In the genomic region with DNA sequence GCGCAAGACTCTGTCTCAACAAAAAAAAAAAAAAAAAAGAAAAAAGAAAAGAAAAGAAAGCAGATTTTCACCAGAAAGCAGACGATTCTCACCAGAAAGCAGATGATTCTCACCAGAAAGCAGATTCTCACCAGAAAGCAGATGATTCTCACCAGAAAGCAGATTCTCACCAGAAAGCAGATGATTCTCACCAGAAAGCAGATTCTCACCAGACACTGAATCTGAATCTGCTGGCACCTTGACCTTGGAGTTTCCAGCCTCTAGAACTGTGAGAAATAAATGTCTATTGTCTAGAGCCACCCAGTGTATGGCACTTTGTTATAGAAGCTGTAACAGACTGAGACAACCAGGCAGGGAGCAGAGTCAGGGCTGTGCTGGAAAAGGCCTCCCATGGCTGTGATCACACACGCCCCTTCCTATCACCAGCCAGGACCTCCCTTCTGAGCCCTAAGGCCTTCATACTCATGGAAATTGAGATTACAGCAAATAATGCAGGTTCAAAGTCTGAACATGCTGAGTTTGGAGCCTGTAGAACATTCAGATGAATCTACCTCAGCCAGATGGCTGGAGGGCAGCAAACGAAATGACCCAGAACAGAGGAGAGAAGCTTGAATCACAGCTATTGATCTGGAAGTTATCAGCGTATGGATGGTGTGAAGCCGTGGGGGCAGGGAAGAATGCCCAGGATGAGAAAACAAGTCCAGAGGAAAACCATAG, we compare ENCODE assay signal across 1 cellular context.
A peak's percentile ranks its signal among the peaks of the same experiment; 100 is the strongest.
TF ChIP-seq lines count a peak whose summit lies in the region.

No MANE protein-coding gene starts in this region.

TF ChIP-seq in HepG2, 621 proteins besides CTCF, POLR2A, EP300 and RAD21 (continued from another document and continues in another):
- TF ChIP-seq, protein P1, sequence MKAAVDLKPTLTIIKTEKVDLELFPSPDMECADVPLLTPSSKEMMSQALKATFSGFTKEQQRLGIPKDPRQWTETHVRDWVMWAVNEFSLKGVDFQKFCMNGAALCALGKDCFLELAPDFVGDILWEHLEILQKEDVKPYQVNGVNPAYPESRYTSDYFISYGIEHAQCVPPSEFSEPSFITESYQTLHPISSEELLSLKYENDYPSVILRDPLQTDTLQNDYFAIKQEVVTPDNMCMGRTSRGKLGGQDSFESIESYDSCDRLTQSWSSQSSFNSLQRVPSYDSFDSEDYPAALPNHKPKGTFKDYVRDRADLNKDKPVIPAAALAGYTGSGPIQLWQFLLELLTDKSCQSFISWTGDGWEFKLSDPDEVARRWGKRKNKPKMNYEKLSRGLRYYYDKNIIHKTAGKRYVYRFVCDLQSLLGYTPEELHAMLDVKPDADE (CRISPR knock-in tag; IDR thresholded peaks at IDR 0.05), result no peak
- TF ChIP-seq NONO (IDR thresholded peaks at IDR 0.05), result no peak
- TF ChIP-seq NONO (CRISPR knock-in tag; conservative IDR thresholded peaks at IDR 0.05), result 0 out of 2 replicates have a peak, but pooled peaks have one; percentile 53
- TF ChIP-seq, protein P2, sequence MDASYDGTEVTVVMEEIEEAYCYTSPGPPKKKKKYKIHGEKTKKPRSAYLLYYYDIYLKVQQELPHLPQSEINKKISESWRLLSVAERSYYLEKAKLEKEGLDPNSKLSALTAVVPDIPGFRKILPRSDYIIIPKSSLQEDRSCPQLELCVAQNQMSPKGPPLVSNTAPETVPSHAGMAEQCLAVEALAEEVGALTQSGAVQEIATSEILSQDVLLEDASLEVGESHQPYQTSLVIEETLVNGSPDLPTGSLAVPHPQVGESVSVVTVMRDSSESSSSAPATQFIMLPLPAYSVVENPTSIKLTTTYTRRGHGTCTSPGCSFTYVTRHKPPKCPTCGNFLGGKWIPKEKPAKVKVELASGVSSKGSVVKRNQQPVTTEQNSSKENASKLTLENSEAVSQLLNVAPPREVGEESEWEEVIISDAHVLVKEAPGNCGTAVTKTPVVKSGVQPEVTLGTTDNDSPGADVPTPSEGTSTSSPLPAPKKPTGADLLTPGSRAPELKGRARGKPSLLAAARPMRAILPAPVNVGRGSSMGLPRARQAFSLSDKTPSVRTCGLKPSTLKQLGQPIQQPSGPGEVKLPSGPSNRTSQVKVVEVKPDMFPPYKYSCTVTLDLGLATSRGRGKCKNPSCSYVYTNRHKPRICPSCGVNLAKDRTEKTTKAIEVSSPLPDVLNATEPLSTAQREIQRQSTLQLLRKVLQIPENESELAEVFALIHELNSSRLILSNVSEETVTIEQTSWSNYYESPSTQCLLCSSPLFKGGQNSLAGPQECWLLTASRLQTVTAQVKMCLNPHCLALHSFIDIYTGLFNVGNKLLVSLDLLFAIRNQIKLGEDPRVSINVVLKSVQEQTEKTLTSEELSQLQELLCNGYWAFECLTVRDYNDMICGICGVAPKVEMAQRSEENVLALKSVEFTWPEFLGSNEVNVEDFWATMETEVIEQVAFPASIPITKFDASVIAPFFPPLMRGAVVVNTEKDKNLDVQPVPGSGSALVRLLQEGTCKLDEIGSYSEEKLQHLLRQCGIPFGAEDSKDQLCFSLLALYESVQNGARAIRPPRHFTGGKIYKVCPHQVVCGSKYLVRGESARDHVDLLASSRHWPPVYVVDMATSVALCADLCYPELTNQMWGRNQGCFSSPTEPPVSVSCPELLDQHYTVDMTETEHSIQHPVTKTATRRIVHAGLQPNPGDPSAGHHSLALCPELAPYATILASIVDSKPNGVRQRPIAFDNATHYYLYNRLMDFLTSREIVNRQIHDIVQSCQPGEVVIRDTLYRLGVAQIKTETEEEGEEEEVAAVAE (CRISPR knock-in tag; IDR thresholded peaks at IDR 0.05; ENCODE audit: borderline replicate concordance), result peak; percentile 27; the same call in 1 of the 2 replicates
- TF ChIP-seq GFI1 (CRISPR knock-in tag; IDR thresholded peaks at IDR 0.05; ENCODE audit: borderline replicate concordance), result peak; percentile 67; the same call in 1 of the 2 replicates
- TF ChIP-seq, protein P3, sequence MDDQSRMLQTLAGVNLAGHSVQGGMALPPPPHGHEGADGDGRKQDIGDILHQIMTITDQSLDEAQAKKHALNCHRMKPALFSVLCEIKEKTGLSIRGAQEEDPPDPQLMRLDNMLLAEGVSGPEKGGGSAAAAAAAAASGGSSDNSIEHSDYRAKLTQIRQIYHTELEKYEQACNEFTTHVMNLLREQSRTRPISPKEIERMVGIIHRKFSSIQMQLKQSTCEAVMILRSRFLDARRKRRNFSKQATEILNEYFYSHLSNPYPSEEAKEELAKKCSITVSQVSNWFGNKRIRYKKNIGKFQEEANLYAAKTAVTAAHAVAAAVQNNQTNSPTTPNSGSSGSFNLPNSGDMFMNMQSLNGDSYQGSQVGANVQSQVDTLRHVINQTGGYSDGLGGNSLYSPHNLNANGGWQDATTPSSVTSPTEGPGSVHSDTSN (CRISPR knock-in tag; IDR thresholded peaks at IDR 0.05; ENCODE audit: borderline replicate concordance), result no peak
- peak; percentile 18 for TF ChIP-seq RARA (CRISPR knock-in tag; IDR thresholded peaks at IDR 0.05)
- TF ChIP-seq ZNF841 (CRISPR knock-in tag; IDR thresholded peaks at IDR 0.05; ENCODE audit: borderline replicate concordance), result no peak
- peak; percentile 93 for TF ChIP-seq HNF4A (CRISPR knock-in tag; IDR thresholded peaks at IDR 0.05)
- 0 out of 2 replicates have a peak, but pooled peaks have one; percentile 21 for TF ChIP-seq CBX5 (CRISPR knock-in tag; IDR thresholded peaks at IDR 0.05; ENCODE audit: borderline replicate concordance)
- 0 out of 2 replicates have a peak, but pooled peaks have one; percentile 8 for TF ChIP-seq ZNF564 (CRISPR knock-in tag; IDR thresholded peaks at IDR 0.05)
- TF ChIP-seq ZKSCAN8 (CRISPR knock-in tag; IDR thresholded peaks at IDR 0.05; ENCODE audit: borderline replicate concordance), result 0 out of 2 replicates have a peak, but pooled peaks have one; percentile 65
- TF ChIP-seq, protein P4, sequence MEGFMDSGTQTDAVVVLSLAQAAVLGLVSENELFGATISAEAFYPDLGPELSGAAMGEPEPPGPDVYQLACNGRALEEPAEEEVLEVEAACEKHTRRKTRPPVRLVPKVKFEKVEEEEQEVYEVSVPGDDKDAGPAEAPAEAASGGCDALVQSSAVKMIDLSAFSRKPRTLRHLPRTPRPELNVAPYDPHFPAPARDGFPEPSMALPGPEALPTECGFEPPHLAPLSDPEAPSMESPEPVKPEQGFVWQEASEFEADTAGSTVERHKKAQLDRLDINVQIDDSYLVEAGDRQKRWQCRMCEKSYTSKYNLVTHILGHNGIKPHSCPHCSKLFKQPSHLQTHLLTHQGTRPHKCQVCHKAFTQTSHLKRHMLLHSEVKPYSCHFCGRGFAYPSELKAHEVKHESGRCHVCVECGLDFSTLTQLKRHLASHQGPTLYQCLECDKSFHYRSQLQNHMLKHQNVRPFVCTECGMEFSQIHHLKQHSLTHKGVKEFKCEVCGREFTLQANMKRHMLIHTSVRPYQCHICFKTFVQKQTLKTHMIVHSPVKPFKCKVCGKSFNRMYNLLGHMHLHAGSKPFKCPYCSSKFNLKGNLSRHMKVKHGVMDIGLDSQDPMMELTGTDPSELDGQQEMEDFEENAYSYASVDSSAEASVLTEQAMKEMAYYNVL (CRISPR knock-in tag; IDR thresholded peaks at IDR 0.05; ENCODE audit: borderline replicate concordance), result peak; percentile 30; the same call in 1 of the 2 replicates
- TF ChIP-seq, protein P5, sequence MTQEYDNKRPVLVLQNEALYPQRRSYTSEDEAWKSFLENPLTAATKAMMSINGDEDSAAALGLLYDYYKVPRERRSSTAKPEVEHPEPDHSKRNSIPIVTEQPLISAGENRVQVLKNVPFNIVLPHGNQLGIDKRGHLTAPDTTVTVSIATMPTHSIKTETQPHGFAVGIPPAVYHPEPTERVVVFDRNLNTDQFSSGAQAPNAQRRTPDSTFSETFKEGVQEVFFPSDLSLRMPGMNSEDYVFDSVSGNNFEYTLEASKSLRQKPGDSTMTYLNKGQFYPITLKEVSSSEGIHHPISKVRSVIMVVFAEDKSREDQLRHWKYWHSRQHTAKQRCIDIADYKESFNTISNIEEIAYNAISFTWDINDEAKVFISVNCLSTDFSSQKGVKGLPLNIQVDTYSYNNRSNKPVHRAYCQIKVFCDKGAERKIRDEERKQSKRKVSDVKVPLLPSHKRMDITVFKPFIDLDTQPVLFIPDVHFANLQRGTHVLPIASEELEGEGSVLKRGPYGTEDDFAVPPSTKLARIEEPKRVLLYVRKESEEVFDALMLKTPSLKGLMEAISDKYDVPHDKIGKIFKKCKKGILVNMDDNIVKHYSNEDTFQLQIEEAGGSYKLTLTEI (CRISPR knock-in tag; conservative IDR thresholded peaks at IDR 0.05), result no peak
- TF ChIP-seq STAG1 (CRISPR knock-in tag; IDR thresholded peaks at IDR 0.05), result peak; percentile 6; the same call in 1 of the 2 replicates
- no peak for TF ChIP-seq LCORL (IDR thresholded peaks at IDR 0.05)
- TF ChIP-seq LCORL (CRISPR knock-in tag; IDR thresholded peaks at IDR 0.05), result no peak
- TF ChIP-seq REPIN1 (CRISPR knock-in tag; IDR thresholded peaks at IDR 0.05; ENCODE audit: borderline replicate concordance, low read depth), result peak; percentile 40; the same call in 1 of the 2 replicates
- TF ChIP-seq, protein P6, sequence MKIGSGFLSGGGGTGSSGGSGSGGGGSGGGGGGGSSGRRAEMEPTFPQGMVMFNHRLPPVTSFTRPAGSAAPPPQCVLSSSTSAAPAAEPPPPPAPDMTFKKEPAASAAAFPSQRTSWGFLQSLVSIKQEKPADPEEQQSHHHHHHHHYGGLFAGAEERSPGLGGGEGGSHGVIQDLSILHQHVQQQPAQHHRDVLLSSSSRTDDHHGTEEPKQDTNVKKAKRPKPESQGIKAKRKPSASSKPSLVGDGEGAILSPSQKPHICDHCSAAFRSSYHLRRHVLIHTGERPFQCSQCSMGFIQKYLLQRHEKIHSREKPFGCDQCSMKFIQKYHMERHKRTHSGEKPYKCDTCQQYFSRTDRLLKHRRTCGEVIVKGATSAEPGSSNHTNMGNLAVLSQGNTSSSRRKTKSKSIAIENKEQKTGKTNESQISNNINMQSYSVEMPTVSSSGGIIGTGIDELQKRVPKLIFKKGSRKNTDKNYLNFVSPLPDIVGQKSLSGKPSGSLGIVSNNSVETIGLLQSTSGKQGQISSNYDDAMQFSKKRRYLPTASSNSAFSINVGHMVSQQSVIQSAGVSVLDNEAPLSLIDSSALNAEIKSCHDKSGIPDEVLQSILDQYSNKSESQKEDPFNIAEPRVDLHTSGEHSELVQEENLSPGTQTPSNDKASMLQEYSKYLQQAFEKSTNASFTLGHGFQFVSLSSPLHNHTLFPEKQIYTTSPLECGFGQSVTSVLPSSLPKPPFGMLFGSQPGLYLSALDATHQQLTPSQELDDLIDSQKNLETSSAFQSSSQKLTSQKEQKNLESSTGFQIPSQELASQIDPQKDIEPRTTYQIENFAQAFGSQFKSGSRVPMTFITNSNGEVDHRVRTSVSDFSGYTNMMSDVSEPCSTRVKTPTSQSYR (CRISPR knock-in tag; IDR thresholded peaks at IDR 0.05; ENCODE audit: borderline replicate concordance), result peak; percentile 79; the same call in 1 of the 2 replicates
- TF ChIP-seq ZNF256 (CRISPR knock-in tag; conservative IDR thresholded peaks at IDR 0.05), result 0 out of 2 replicates have a peak, but pooled peaks have one; percentile 6
- TF ChIP-seq ZSCAN25 (CRISPR knock-in tag; IDR thresholded peaks at IDR 0.05), result peak; percentile 52; the same call in 1 of the 2 replicates
- TF ChIP-seq ZMYM2 (CRISPR knock-in tag; IDR thresholded peaks at IDR 0.05), result 0 out of 2 replicates have a peak, but pooled peaks have one; percentile 15
- TF ChIP-seq, protein P7, sequence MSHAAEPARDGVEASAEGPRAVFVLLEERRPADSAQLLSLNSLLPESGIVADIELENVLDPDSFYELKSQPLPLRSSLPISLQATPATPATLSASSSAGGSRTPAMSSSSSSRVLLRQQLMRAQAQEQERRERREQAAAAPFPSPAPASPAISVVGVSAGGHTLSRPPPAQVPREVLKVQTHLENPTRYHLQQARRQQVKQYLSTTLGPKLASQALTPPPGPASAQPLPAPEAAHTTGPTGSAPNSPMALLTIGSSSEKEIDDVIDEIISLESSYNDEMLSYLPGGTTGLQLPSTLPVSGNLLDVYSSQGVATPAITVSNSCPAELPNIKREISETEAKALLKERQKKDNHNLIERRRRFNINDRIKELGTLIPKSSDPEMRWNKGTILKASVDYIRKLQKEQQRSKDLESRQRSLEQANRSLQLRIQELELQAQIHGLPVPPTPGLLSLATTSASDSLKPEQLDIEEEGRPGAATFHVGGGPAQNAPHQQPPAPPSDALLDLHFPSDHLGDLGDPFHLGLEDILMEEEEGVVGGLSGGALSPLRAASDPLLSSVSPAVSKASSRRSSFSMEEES (CRISPR knock-in tag; IDR thresholded peaks at IDR 0.05), result 0 out of 2 replicates have a peak, but pooled peaks have one; percentile 28
- TF ChIP-seq, protein P8, sequence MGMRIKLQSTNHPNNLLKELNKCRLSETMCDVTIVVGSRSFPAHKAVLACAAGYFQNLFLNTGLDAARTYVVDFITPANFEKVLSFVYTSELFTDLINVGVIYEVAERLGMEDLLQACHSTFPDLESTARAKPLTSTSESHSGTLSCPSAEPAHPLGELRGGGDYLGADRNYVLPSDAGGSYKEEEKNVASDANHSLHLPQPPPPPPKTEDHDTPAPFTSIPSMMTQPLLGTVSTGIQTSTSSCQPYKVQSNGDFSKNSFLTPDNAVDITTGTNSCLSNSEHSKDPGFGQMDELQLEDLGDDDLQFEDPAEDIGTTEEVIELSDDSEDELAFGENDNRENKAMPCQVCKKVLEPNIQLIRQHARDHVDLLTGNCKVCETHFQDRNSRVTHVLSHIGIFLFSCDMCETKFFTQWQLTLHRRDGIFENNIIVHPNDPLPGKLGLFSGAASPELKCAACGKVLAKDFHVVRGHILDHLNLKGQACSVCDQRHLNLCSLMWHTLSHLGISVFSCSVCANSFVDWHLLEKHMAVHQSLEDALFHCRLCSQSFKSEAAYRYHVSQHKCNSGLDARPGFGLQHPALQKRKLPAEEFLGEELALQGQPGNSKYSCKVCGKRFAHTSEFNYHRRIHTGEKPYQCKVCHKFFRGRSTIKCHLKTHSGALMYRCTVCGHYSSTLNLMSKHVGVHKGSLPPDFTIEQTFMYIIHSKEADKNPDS (CRISPR knock-in tag; IDR thresholded peaks at IDR 0.05), result peak; percentile 51; the same call in 1 of the 2 replicates
- TF ChIP-seq, protein P9, sequence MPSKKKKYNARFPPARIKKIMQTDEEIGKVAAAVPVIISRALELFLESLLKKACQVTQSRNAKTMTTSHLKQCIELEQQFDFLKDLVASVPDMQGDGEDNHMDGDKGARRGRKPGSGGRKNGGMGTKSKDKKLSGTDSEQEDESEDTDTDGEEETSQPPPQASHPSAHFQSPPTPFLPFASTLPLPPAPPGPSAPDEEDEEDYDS (CRISPR knock-in tag; IDR thresholded peaks at IDR 0.05), result peak; percentile 52; the same call in 1 of the 2 replicates
- no peak for TF ChIP-seq ZNF615 (CRISPR knock-in tag; IDR thresholded peaks at IDR 0.05; ENCODE audit: borderline replicate concordance)
- no peak for TF ChIP-seq ZNF549 (CRISPR knock-in tag; IDR thresholded peaks at IDR 0.05)
- TF ChIP-seq, protein P10, sequence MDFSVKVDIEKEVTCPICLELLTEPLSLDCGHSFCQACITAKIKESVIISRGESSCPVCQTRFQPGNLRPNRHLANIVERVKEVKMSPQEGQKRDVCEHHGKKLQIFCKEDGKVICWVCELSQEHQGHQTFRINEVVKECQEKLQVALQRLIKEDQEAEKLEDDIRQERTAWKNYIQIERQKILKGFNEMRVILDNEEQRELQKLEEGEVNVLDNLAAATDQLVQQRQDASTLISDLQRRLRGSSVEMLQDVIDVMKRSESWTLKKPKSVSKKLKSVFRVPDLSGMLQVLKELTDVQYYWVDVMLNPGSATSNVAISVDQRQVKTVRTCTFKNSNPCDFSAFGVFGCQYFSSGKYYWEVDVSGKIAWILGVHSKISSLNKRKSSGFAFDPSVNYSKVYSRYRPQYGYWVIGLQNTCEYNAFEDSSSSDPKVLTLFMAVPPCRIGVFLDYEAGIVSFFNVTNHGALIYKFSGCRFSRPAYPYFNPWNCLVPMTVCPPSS (IDR thresholded peaks at IDR 0.05), result no peak
- TF ChIP-seq ZC3H4 (CRISPR knock-in tag; IDR thresholded peaks at IDR 0.05; ENCODE audit: borderline replicate concordance), result no peak
